In the genomic region with DNA sequence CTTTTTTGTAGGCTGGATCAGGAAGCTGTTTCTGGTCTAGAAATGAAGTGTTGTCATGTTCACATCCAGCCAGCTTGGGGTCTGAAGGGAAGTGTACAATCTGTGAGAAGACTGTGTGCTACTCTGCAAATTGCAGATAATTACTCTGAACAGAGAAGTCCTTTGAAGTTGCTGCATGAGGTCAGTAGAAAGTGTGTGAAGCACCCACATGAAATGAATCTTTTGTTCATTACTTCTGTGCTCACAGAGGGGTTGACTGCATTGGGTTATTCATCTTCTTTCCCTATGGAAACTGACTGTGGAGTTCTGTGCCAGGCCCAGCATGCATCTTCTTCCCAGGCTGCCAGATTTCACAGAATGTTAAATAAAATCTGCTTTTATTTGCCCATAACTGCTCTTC, we compare ENCODE assay signal across 23 cellular contexts. TPM values are rescaled to one million over a fixed set of nuclear protein-coding genes. Genes with fewer than 3 reads are reported as not detected.
DNase-seq lines count a peak whose midpoint lies in the region; ATAC-seq, FAIRE-seq and TF ChIP-seq lines count a peak whose summit lies in the region.
"Had no signal": no experiment of that assay in that cellular context is flagged by ENCODE, and none has a peak within 500 bp of the region (broad histone marks: within the 10 kb centered on the region; RNA-seq: fewer than 3 reads in every experiment).

No MANE protein-coding gene starts in this region.

- H3K56ac ChIP-seq in H1 (replicated peaks; ENCODE audit: insufficient read length, low read depth, low read length) = no peak overlapping the region

- no peak for TF ChIP-seq RAD21 in H1 (IDR thresholded peaks at IDR 0.05 in 1 of 2, conservative IDR thresholded peaks at IDR 0.05 in 1 of 2; ENCODE audit: low read depth in 2 of 2, low read length in 2 of 2)

- H3K4me3 ChIP-seq in OCI-LY7 (ENCODE audit: low read depth, low read length, poor library complexity, severe bottlenecking) (no peak overlapping the region), H1 (ENCODE audit: extremely low read depth in 1 of 4, insufficient read depth in 2 of 4, low read depth in 3 of 4, low read length in 4 of 4) (no peak overlapping the region)
- H3K4me3 ChIP-seq: BLaER1, coronary artery, tibial nerve had no signal

- intact Hi-C loops in OCI-LY7 (cut with micrococcal nuclease; ENCODE audit: unreplicated experiment) = no loop called here

- no peaks in the 10 kb centered on the region for H3K9me2 ChIP-seq in OCI-LY7 (ENCODE audit: insufficient read depth, low read length)

- H3K9me3 ChIP-seq in OCI-LY7 (ENCODE audit: low read length) (no peaks in the 10 kb centered on the region), H1 (ENCODE audit: insufficient read depth in 2 of 2, low read depth in 1 of 2, low read length in 1 of 2) (no peaks in the 10 kb centered on the region)
- H3K9me3 ChIP-seq: tibial nerve had no signal

- H3K27ac Mint-ChIP-seq in chondrocyte (ENCODE audit: unreplicated experiment) = no peak overlapping the region
- H3K27ac Mint-ChIP-seq: activated CD8-positive, alpha-beta T cell treated with anti-CD3 and anti-CD28 coated beads for 36 hours; activated naive CD4-positive, alpha-beta T cell treated with anti-CD3 and anti-CD28 coated beads, Interleukin-2, amount 50 U/mL, for 24 hours had no signal

- no peak for TF ChIP-seq POLR2A in H1 (IDR thresholded peaks at IDR 0.05; ENCODE audit: control extremely low read depth in 1 of 2, low read depth in 2 of 2, low read length in 2 of 2)

- no peaks in the 10 kb centered on the region for H3K4me1 Mint-ChIP-seq in chondrocyte (ENCODE audit: low read depth)
- H3K4me1 Mint-ChIP-seq: activated naive CD4-positive, alpha-beta T cell treated with anti-CD3 and anti-CD28 coated beads, Interleukin-2, amount 50 U/mL, for 24 hours had no signal

- H3K18ac ChIP-seq in H1 (ENCODE audit: extremely low read depth, low read length) = no peak overlapping the region

- H3K23me2 ChIP-seq in H1 (ENCODE audit: low read depth, low read length) = no peaks in the 10 kb centered on the region

- H3K36me3 Mint-ChIP-seq in chondrocyte (ENCODE audit: low read depth) = no peaks in the 10 kb centered on the region

- no peak overlapping the region for H3K4me3 Mint-ChIP-seq in chondrocyte (ENCODE audit: unreplicated experiment)
- H3K4me3 Mint-ChIP-seq: activated CD8-positive, alpha-beta T cell treated with anti-CD3 and anti-CD28 coated beads for 36 hours; activated naive CD4-positive, alpha-beta T cell treated with anti-CD3 and anti-CD28 coated beads, Interleukin-2, amount 50 U/mL, for 24 hours had no signal

- H3K4me2 ChIP-seq in OCI-LY7 (ENCODE audit: low read length) (no peak overlapping the region), H1 (ENCODE audit: insufficient read depth in 1 of 2, low read depth in 2 of 2, low read length in 2 of 2) (no peak overlapping the region)
- H3K4me2 ChIP-seq: BLaER1 had no signal

- no peaks in the 10 kb centered on the region for H3K9me3 Mint-ChIP-seq in chondrocyte (ENCODE audit: low read depth)
- H3K9me3 Mint-ChIP-seq: activated CD8-positive, alpha-beta T cell treated with anti-CD3 and anti-CD28 coated beads for 36 hours had no signal

- no peak overlapping the region for H4K5ac ChIP-seq in H1 (ENCODE audit: insufficient read length, low read depth, low read length)

- no peak overlapping the region for H2AK5ac ChIP-seq in H1 (ENCODE audit: low read depth, low read length)

- no peak overlapping the region for H3K9ac ChIP-seq in H1 (replicated peaks in 1 of 4; ENCODE audit: extremely low read depth in 1 of 4, low read depth in 3 of 4, low read length in 3 of 4)
- H3K9ac ChIP-seq: BLaER1 had no signal

- no peak for ATAC-seq in GM19324 (IDR thresholded peaks at IDR 0.05; ENCODE audit: low FRiP score, unreplicated experiment)
- ATAC-seq: activated CD8-positive, alpha-beta T cell treated with anti-CD3 and anti-CD28 coated beads for 36 hours; right cardiac atrium had no signal

- no TSS peak for BruUV-seq in OCI-LY7 (replicated peaks; lab: Mats Ljungman, UMichigan)

- no peak overlapping the region for H2BK15ac ChIP-seq in H1 (ENCODE audit: low read length)

- TF ChIP-seq EP300 in H1 (IDR thresholded peaks at IDR 0.05; ENCODE audit: borderline replicate concordance in 1 of 2, low read depth in 2 of 2, low read length in 2 of 2) = no peak

- no peaks in the 10 kb centered on the region for H4K20me1 ChIP-seq in OCI-LY7 (ENCODE audit: insufficient read depth, low read length)
- no peaks in the 10 kb centered on the region for H4K20me1 ChIP-seq in H1 (replicated peaks in 1 of 2; ENCODE audit: control insufficient read depth in 1 of 2, insufficient read depth in 2 of 2, low read length in 2 of 2)
- H4K20me1 ChIP-seq: BLaER1 had no signal

- no peaks in the 10 kb centered on the region for H3K79me1 ChIP-seq in H1 (ENCODE audit: low read depth, low read length)

- H2BK120ac ChIP-seq in H1 (replicated peaks; ENCODE audit: low read depth, low read length) = no peak overlapping the region

- TF ChIP-seq CTCF in OCI-LY7 (conservative IDR thresholded peaks at IDR 0.05; ENCODE audit: low read length) = no peak
- no peak for TF ChIP-seq CTCF in H1 (IDR thresholded peaks at IDR 0.05; ENCODE audit: control extremely low read depth in 1 of 3, insufficient read depth in 1 of 3, low read depth in 1 of 3, low read length in 3 of 3)
- no peak for TF ChIP-seq CTCF in chondrocyte (IDR thresholded peaks at IDR 0.05)

- DNase-seq in NCI-H1417 (lab: John Stamatoyannopoulos, UW) (peak in 2 of 3 experiments; percentile 16 to 55), NCI-H1417 treated with DMSO at 0.1 percent for 48 hours (lab: John Stamatoyannopoulos, UW) (no peak), OCI-LY7 (ENCODE audit: low spot score) (no peak), H1 (ENCODE audit: low read depth in 1 of 2, low spot score in 2 of 2) (no peak), pons (ENCODE audit: low spot score) (peak; percentile 95), chondrocyte (ENCODE audit: low spot score) (no peak), NCI-H2107 (lab: John Stamatoyannopoulos, UW) (no peak)
- DNase-seq: activated CD8-positive, alpha-beta T cell treated with anti-CD3 and anti-CD28 coated beads for 36 hours; activated T-cell treated with anti-CD3 and anti-CD28 coated beads, Interleukin-2, amount 50 U/mL, for 48 hours; kidney glomerular epithelial cell; NCI-H187 treated with DMSO at 0.1 percent for 48 hours; NCI-H524 treated with DMSO at 0.1 percent for 48 hours; right cardiac atrium; stimulated activated CD4-positive, alpha-beta T cell treated with anti-CD3 and anti-CD28 coated beads, Interleukin-15, amount 100 ng/mL, for 24 hours; stimulated activated naive CD4-positive, alpha-beta T cell; T-helper 1 cell had no signal

- POLR2A ChIA-PET in OCI-LY7 (lab: Charles Lee) = interaction anchor here (0.7 to 1.4 kb wide), 5 partner anchors 10 to 346 kb away, joined by 3 to 5 read pairs (median 4); a partner anchor contains a TSS
- POLR2A ChIA-PET in H1 (lab: Charles Lee; ENCODE audit: partially characterized antibody) = interaction anchor here (0.6 kb wide), 1 partner anchor 17 kb away, joined by 4 read pairs; no protein-coding TSS in a partner anchor

- H3K27ac ChIP-seq in OCI-LY7 (ENCODE audit: low read depth, low read length, poor library complexity, severe bottlenecking) (no peak overlapping the region), H1 (ENCODE audit: low read depth, low read length) (no peak overlapping the region)
- H3K27ac ChIP-seq: BLaER1, coronary artery had no signal

- no peak for FAIRE-seq in H1 (lab: Jason Lieb, UNC)
- FAIRE-seq: astrocyte, HTR-8/SVneo had no signal

- no peak overlapping the region for H2BK12ac ChIP-seq in H1 (ENCODE audit: low read depth, low read length)

- H3K14ac ChIP-seq in H1 (ENCODE audit: insufficient read length) = no peak overlapping the region

- H3K23ac ChIP-seq in H1 (ENCODE audit: insufficient read length) = no peak overlapping the region

- no peaks in the 10 kb centered on the region for H3K27me3 Mint-ChIP-seq in chondrocyte (ENCODE audit: low read depth)

- no peaks in the 10 kb centered on the region for H3K79me2 ChIP-seq in OCI-LY7 (ENCODE audit: insufficient read depth, low read depth, low read length)
- no peaks in the 10 kb centered on the region for H3K79me2 ChIP-seq in H1 (ENCODE audit: control insufficient read depth in 1 of 2, insufficient read depth in 2 of 2, low read length in 2 of 2)

- no peak overlapping the region for H4K8ac ChIP-seq in H1 (ENCODE audit: extremely low read depth, insufficient read depth, low read length)

- H3K27me3 ChIP-seq in H1 (replicated peaks in 1 of 4; ENCODE audit: control insufficient read depth in 3 of 4, extremely low read depth in 1 of 4, insufficient read depth in 3 of 4, low read length in 3 of 4) = no peaks in the 10 kb centered on the region
- H3K27me3 ChIP-seq: BLaER1, tibial nerve had no signal

- H3K36me3 ChIP-seq in OCI-LY7 (ENCODE audit: insufficient read depth, low read length) (no peaks in the 10 kb centered on the region), H1 (ENCODE audit: control insufficient read depth in 2 of 4, insufficient read depth in 4 of 4, low read length in 3 of 4) (no peaks in the 10 kb centered on the region)
- H3K36me3 ChIP-seq: BLaER1, tibial nerve had no signal

- H2BK20ac ChIP-seq in H1 (ENCODE audit: low read length) = no peak overlapping the region

- H4K91ac ChIP-seq in H1 (replicated peaks; ENCODE audit: insufficient read length, low read length) = no peak overlapping the region

- H3K4ac ChIP-seq in H1 (replicated peaks; ENCODE audit: insufficient read length, low read depth, low read length) = no peak overlapping the region

- peaks cover 11% of the 10 kb centered on the region for H3K4me1 ChIP-seq in OCI-LY7 (ENCODE audit: insufficient read depth, low read length, poor library complexity, severe bottlenecking)
- H3K4me1 ChIP-seq in H1 (replicated peaks in 1 of 4; ENCODE audit: control insufficient read depth in 3 of 4, insufficient read depth in 4 of 4, low read length in 3 of 4) = no peaks in the 10 kb centered on the region
- H3K4me1 ChIP-seq: BLaER1, tibial nerve had no signal

- H2AFZ ChIP-seq in OCI-LY7 (ENCODE audit: low read length) = peak overlapping the region; percentile 21; the same call in 1 of the 2 replicates
- peak overlapping the region; percentile 64; the same call in 1 of the 2 replicates for H2AFZ ChIP-seq in H1 (ENCODE audit: low read length)

- CTCF ChIA-PET in OCI-LY7 (lab: Charles Lee; ENCODE audit: unreplicated experiment) (no interaction called here), H1 (lab: Charles Lee; ENCODE audit: partially characterized antibody) (interaction anchor here (1.1 to 1.4 kb wide), 3 partner anchors 14 to 46 kb away, joined by 3 to 4 read pairs (median 3); no protein-coding TSS in a partner anchor)

- no peak overlapping the region for H2BK5ac ChIP-seq in H1 (ENCODE audit: low read depth, low read length)

RNA-seq across cellular contexts. Expression of a gene that starts 47.1 kb away (rescaled TPM):
- total RNA-seq in OCI-LY7 (2014; rRNA removed; shearing (Covaris generic)) = 6.3 and 9.7 TPM in 2 replicates
- total RNA-seq in OCI-LY7 (2022) (14.4 and 16.8 TPM in 2 replicates), chondrocyte (3.8 to 17.4 TPM (median 14.9 TPM) in 3 replicates)
- total RNA-seq in H1 (2021; fragmentation: NEBNext Ultra II Directional; extraction: Animal tissue kit (Norgen Biotek cat#: 25700)) = 33.2 and 34.5 TPM in 2 replicates
- 31.7 and 39.3 TPM in 2 replicates for polyA plus RNA-seq in H1 (2011; rRNA removed)
- polyA plus RNA-seq in H1 (2011; cell fraction: cytosol; rRNA removed) = 33.2 TPM
- polyA plus RNA-seq in H1 (2011; cell fraction: nucleus; rRNA removed) = 46.4 TPM
- polyA plus RNA-seq in H1 (2012, experiment 1 of 2) = 18.8 to 27.1 TPM (median 23.0 TPM) in 4 replicates
- 9.0 TPM for polyA plus RNA-seq in H1 (2012, experiment 2 of 2)
- 17.7 TPM for polyA plus RNA-seq in H1 (2013, experiment 1 of 2)
- 17.2 TPM for polyA plus RNA-seq in H1 (2013, experiment 2 of 2)
- polyA minus RNA-seq in H1 (2011; rRNA and poly(A)+ RNA removed) = 45.2 and 48.6 TPM in 2 replicates
- 32.1 TPM for polyA minus RNA-seq in H1 (2011; cell fraction: cytosol; rRNA and poly(A)+ RNA removed)
- 72.6 TPM for polyA minus RNA-seq in H1 (2011; cell fraction: nucleus; rRNA and poly(A)+ RNA removed)

Comparison
In these comparisons a context has a peak if more than half of its experiments do, and no peak if none do; other contexts are left out.
1. DNase-seq: peak in NCI-H1417 (2 of 3) and pons (single experiment); none in NCI-H1417 treated with DMSO at 0.1 percent for 48 hours (single experiment), OCI-LY7 (single experiment), H1 (0 of 2), chondrocyte (single experiment) and NCI-H2107 (single experiment).